23 cellular contexts compared by ENCODE assay signal in genomic region chr10:96695975-96696634, GRCh38. TPM values are rescaled to one million over a fixed set of nuclear protein-coding genes. Genes with fewer than 3 reads are reported as not detected.
DNase-seq lines count a peak whose midpoint lies in the region; ATAC-seq and TF ChIP-seq lines count a peak whose summit lies in the region.
"Had no signal": no experiment of that assay in that cellular context is flagged by ENCODE, and none has a peak within 500 bp of the region (broad histone marks: within the 10 kb centered on the region; RNA-seq: fewer than 3 reads in every experiment).

No MANE protein-coding gene starts in this region.

- H3K4me1 ChIP-seq in MM.1S (ENCODE audit: low read length) (peaks cover 24% of the 10 kb centered on the region), right atrium auricular region (no peaks in the 10 kb centered on the region)
- H3K4me1 ChIP-seq: colonic mucosa had no signal

- H3K4me3 Mint-ChIP-seq in activated CD4-positive, alpha-beta T cell treated with anti-CD3 and anti-CD28 coated beads for 36 hours = no peak overlapping the region
- H3K4me3 Mint-ChIP-seq in activated naive CD8-positive, alpha-beta T cell treated with anti-CD3 and anti-CD28 coated beads for 36 hours = no peak overlapping the region
- H3K4me3 Mint-ChIP-seq: activated CD4-positive, alpha-beta memory T cell treated with anti-CD3 and anti-CD28 coated beads for 36 hours; neural progenitor cell; type B pancreatic cell had no signal

- ATAC-seq in activated CD4-positive, alpha-beta T cell treated with anti-CD3 and anti-CD28 coated beads for 36 hours = no peak
- ATAC-seq in stimulated activated naive CD8-positive, alpha-beta T cell treated with anti-CD3 and anti-CD28 coated beads, Interleukin-15, Interleukin-2, amounts not matched to agents 100 U/mL and 50 U/mL, for 24 hours = peak; percentile 21
- ATAC-seq in GM18517 (IDR thresholded peaks at IDR 0.05; ENCODE audit: unreplicated experiment) = no peak
- ATAC-seq: Right ventricle myocardium inferior had no signal

- no peak for DNase-seq in activated CD4-positive, alpha-beta T cell treated with anti-CD3 and anti-CD28 coated beads for 36 hours
- DNase-seq in activated CD4-positive, alpha-beta T cell treated with anti-CD3 and anti-CD28 coated beads for 48 hours = no peak
- peak; percentile 19 for DNase-seq in MM.1S
- DNase-seq in activated naive CD8-positive, alpha-beta T cell treated with anti-CD3 and anti-CD28 coated beads for 36 hours = no peak
- no peak for DNase-seq in stimulated activated naive CD8-positive, alpha-beta T cell treated with anti-CD3 and anti-CD28 coated beads, Interleukin-15, Interleukin-2, amounts not matched to agents 100 U/mL and 50 U/mL, for 24 hours
- DNase-seq in coronary artery (ENCODE audit: low spot score) = no peak
- no peak for DNase-seq in right atrium auricular region (ENCODE audit: low spot score)
- DNase-seq: 8988T; brain microvascular endothelial cell; Calu3; colonic mucosa; glutamatergic neuron; MG63; midbrain; NCI-H1436; NCI-H526; stimulated activated CD4-positive, alpha-beta T cell treated with anti-CD3 and anti-CD28 coated beads, Interleukin-1b, Interleukin-23, amount 100 ng/mL, for 48 hours had no signal

- H3K27me3 ChIP-seq in MM.1S (replicated peaks; ENCODE audit: insufficient read depth, low read length) (peaks cover 3% of the 10 kb centered on the region; the same call in 1 of the 2 replicates), right atrium auricular region (no peaks in the 10 kb centered on the region)
- H3K27me3 ChIP-seq: brain microvascular endothelial cell, colonic mucosa, MG63, neural progenitor cell had no signal

- H3K36me3 ChIP-seq in MM.1S (replicated peaks; ENCODE audit: insufficient read depth, low read length) (no peaks in the 10 kb centered on the region), right atrium auricular region (no peaks in the 10 kb centered on the region)
- H3K36me3 ChIP-seq: brain microvascular endothelial cell, colonic mucosa, MG63, neural progenitor cell had no signal

- no peaks in the 10 kb centered on the region for H3K36me3 Mint-ChIP-seq in activated CD4-positive, alpha-beta T cell treated with anti-CD3 and anti-CD28 coated beads for 36 hours (ENCODE audit: low read depth)
- no peaks in the 10 kb centered on the region for H3K36me3 Mint-ChIP-seq in activated naive CD8-positive, alpha-beta T cell treated with anti-CD3 and anti-CD28 coated beads for 36 hours
- H3K36me3 Mint-ChIP-seq: activated CD4-positive, alpha-beta memory T cell treated with anti-CD3 and anti-CD28 coated beads for 36 hours; neural progenitor cell; type B pancreatic cell had no signal

- no peak overlapping the region for H3K4me3 ChIP-seq in MM.1S (ENCODE audit: low read length)
- no peak overlapping the region for H3K4me3 ChIP-seq in coronary artery
- H3K4me3 ChIP-seq in right atrium auricular region = no peak overlapping the region
- H3K4me3 ChIP-seq: colonic mucosa, MG63, neural progenitor cell had no signal

- POLR2A ChIA-PET in activated CD4-positive, alpha-beta T cell treated with anti-CD3 and anti-CD28 coated beads for 36 hours (lab: Charles Lee) = no interaction called here

- H2AFZ ChIP-seq in MM.1S (ENCODE audit: low read length) = no peak overlapping the region
- H2AFZ ChIP-seq: neural progenitor cell had no signal

- H3K9ac ChIP-seq in MM.1S (ENCODE audit: low read length) = no peak overlapping the region
- H3K9ac ChIP-seq: neural progenitor cell had no signal

- H3K27ac ChIP-seq in MM.1S (ENCODE audit: low read length) (no peak overlapping the region), coronary artery (no peak overlapping the region), right atrium auricular region (no peak overlapping the region)
- H3K27ac ChIP-seq: brain microvascular endothelial cell, colonic mucosa, neural progenitor cell had no signal

- intact Hi-C loops in activated CD4-positive, alpha-beta T cell treated with anti-CD3 and anti-CD28 coated beads for 36 hours (cut with DNase I, micrococcal nuclease) = loop anchor here in 1 of 2 experiments (2.0 to 5.0 kb wide), 2 partner anchors 25 to 109 kb away; partner anchors contain the start of genes PIK3AP1 and TM9SF3

- H3K9me2 ChIP-seq in MM.1S (replicated peaks; ENCODE audit: insufficient read depth, low read length) = no peaks in the 10 kb centered on the region

- H3F3A ChIP-seq in MM.1S (ENCODE audit: insufficient read depth, low read length) = no peaks in the 10 kb centered on the region; the same call in 1 of the 2 replicates

- peaks cover 26% of the 10 kb centered on the region for H3K4me1 Mint-ChIP-seq in activated CD4-positive, alpha-beta T cell treated with anti-CD3 and anti-CD28 coated beads for 36 hours
- peaks cover 31% of the 10 kb centered on the region for H3K4me1 Mint-ChIP-seq in activated naive CD8-positive, alpha-beta T cell treated with anti-CD3 and anti-CD28 coated beads for 36 hours
- H3K4me1 Mint-ChIP-seq: neural progenitor cell had no signal

- H3K9me3 Mint-ChIP-seq in activated CD4-positive, alpha-beta T cell treated with anti-CD3 and anti-CD28 coated beads for 36 hours (ENCODE audit: low read depth) = no peaks in the 10 kb centered on the region
- no peaks in the 10 kb centered on the region for H3K9me3 Mint-ChIP-seq in activated naive CD8-positive, alpha-beta T cell treated with anti-CD3 and anti-CD28 coated beads for 36 hours
- H3K9me3 Mint-ChIP-seq: activated CD4-positive, alpha-beta memory T cell treated with anti-CD3 and anti-CD28 coated beads for 36 hours; neural progenitor cell; type B pancreatic cell had no signal

- no peaks in the 10 kb centered on the region; the same call in 1 of the 2 replicates for H4K20me1 ChIP-seq in MM.1S (ENCODE audit: insufficient read depth, low read length)

- peak overlapping the region; percentile 12; the same call in 1 of the 2 replicates for H3K4me2 ChIP-seq in MM.1S (ENCODE audit: low read depth, low read length)
- H3K4me2 ChIP-seq: neural progenitor cell had no signal

- CTCF ChIA-PET in activated CD4-positive, alpha-beta T cell treated with anti-CD3 and anti-CD28 coated beads for 36 hours (lab: Charles Lee) = interaction anchor here (0.7 kb wide), 1 partner anchor 421 kb away, joined by 3 read pairs; no protein-coding TSS in a partner anchor

- H3K27ac Mint-ChIP-seq in activated CD4-positive, alpha-beta T cell treated with anti-CD3 and anti-CD28 coated beads for 36 hours = peak overlapping the region; percentile 4
- peak overlapping the region; percentile 75 for H3K27ac Mint-ChIP-seq in activated naive CD8-positive, alpha-beta T cell treated with anti-CD3 and anti-CD28 coated beads for 36 hours
- H3K27ac Mint-ChIP-seq: activated CD4-positive, alpha-beta memory T cell treated with anti-CD3 and anti-CD28 coated beads for 36 hours; neural progenitor cell; progenitor cell of endocrine pancreas; type B pancreatic cell had no signal

- no peaks in the 10 kb centered on the region for H3K79me2 ChIP-seq in MM.1S (ENCODE audit: low read length)

- H3K9me3 ChIP-seq in MM.1S (replicated peaks; ENCODE audit: insufficient read depth, low read length) (no peaks in the 10 kb centered on the region), right atrium auricular region (no peaks in the 10 kb centered on the region)
- H3K9me3 ChIP-seq: colonic mucosa, MG63 had no signal

- no peaks in the 10 kb centered on the region for H3K27me3 Mint-ChIP-seq in activated CD4-positive, alpha-beta T cell treated with anti-CD3 and anti-CD28 coated beads for 36 hours
- H3K27me3 Mint-ChIP-seq in activated naive CD8-positive, alpha-beta T cell treated with anti-CD3 and anti-CD28 coated beads for 36 hours = no peaks in the 10 kb centered on the region
- H3K27me3 Mint-ChIP-seq: activated CD4-positive, alpha-beta memory T cell treated with anti-CD3 and anti-CD28 coated beads for 36 hours; progenitor cell of endocrine pancreas; type B pancreatic cell had no signal

- TF ChIP-seq CTCF in MM.1S (IDR thresholded peaks at IDR 0.05; ENCODE audit: low read length) = no peak
- no peak for TF ChIP-seq CTCF in coronary artery (IDR thresholded peaks at IDR 0.05)
- TF ChIP-seq CTCF in right atrium auricular region (IDR thresholded peaks at IDR 0.05) = no peak

RNA-seq across cellular contexts. Expression of gene PIK3AP1, which starts 24.2 kb away (rescaled TPM):
- total RNA-seq in activated CD4-positive, alpha-beta T cell treated with anti-CD3 and anti-CD28 coated beads for 36 hours = 1 to 10 TPM; 2.7 to 2.9 TPM
- total RNA-seq in activated naive CD8-positive, alpha-beta T cell treated with anti-CD3 and anti-CD28 coated beads for 36 hours = 1 to 10 TPM; 4.5 to 5.1 TPM
- 10 to 100 TPM in 1 of 2 donors, 1 to 10 TPM in 1; 3.1 to 11.2 TPM for total RNA-seq in right atrium auricular region
